ENCODE assay signal across 28 cellular contexts in genomic region chr16:57744646-57744903, GRCh38. TPM values are rescaled to one million over a fixed set of nuclear protein-coding genes. Genes with fewer than 3 reads are reported as not detected.
"Had no signal": no experiment of that assay in that cellular context is flagged by ENCODE, and none has a peak within 500 bp of the region (broad histone marks: within the 10 kb centered on the region; RNA-seq: fewer than 3 reads in every experiment).

No MANE protein-coding gene starts in this region.

- H3K27me3 Mint-ChIP-seq: memory B cell, progenitor cell of endocrine pancreas, type B pancreatic cell had no signal

- H3K79me2 ChIP-seq: parathyroid adenoma had no signal

- H3K9me3 Mint-ChIP-seq: memory B cell, natural killer cell, neural crest cell, type B pancreatic cell had no signal

- H3K4me1 Mint-ChIP-seq: memory B cell had no signal

- H3K9ac ChIP-seq: parathyroid adenoma had no signal

- H3K27me3 ChIP-seq: esophagus muscularis mucosa, stomach, thyroid gland had no signal

- H3K4me3 ChIP-seq: coronary artery, esophagus muscularis mucosa, lung, smooth muscle cell, stomach, thyroid gland had no signal

- FAIRE-seq: endothelial cell of umbilical vein, keratinocyte, urothelium cell line had no signal

- H3K27ac ChIP-seq: coronary artery, esophagus muscularis mucosa, parathyroid adenoma, stomach, thyroid gland had no signal

- H3K4me1 ChIP-seq: parathyroid adenoma, stomach, thyroid gland had no signal

- H3K27ac Mint-ChIP-seq: memory B cell, natural killer cell, progenitor cell of endocrine pancreas, type B pancreatic cell had no signal

- H3K36me3 Mint-ChIP-seq: natural killer cell had no signal

- H2AFZ ChIP-seq: parathyroid adenoma had no signal

- H3K4me3 Mint-ChIP-seq: memory B cell, natural killer cell, neural crest cell, type B pancreatic cell had no signal

- DNase-seq: dermis blood vessel endothelial cell; effector memory CD4-positive, alpha-beta T cell; foreskin melanocyte; natural killer cell; stimulated activated CD4-positive, alpha-beta T cell treated with anti-CD3 and anti-CD28 coated beads, Interleukin-12 subunit alpha, Interleukin-12 subunit beta, amount 100 ng/mL, for 4 hours; stimulated activated CD4-positive, alpha-beta T cell treated with anti-CD3 and anti-CD28 coated beads, Interleukin-1b, Interleukin-23, amount 100 ng/mL, for 48 hours; stimulated activated CD4-positive, alpha-beta T cell treated with anti-CD3 and anti-CD28 coated beads, Interleukin-4, amount 100 ng/mL, for 1 hour; stimulated activated CD8-positive, alpha-beta memory T cell treated with anti-CD3 and anti-CD28 coated beads, Interleukin-4, amount 100 ng/mL, for 48 hours; stimulated activated naive CD4-positive, alpha-beta T cell treated with Interleukin-2 at 50 U/mL for 16 hours; stomach; thyroid gland had no signal

- H3K4me2 ChIP-seq: smooth muscle cell had no signal

- H3K9me3 ChIP-seq: esophagus muscularis mucosa, stomach, thyroid gland had no signal

- ATAC-seq: left ventricle myocardium superior, natural killer cell, sciatic nerve had no signal

RNA-seq across cellular contexts. Expression of gene DRC7, which starts 50.0 kb away (rescaled TPM):
- total RNA-seq: dermis blood vessel endothelial cell, epithelial cell of proximal tubule, fibroblast of lung, left ventricle myocardium superior, osteoblast, sciatic nerve, stomach had no signal
- polyA plus RNA-seq: fibroblast of lung, keratinocyte, smooth muscle cell, stomach had no signal
